In the genomic region with DNA sequence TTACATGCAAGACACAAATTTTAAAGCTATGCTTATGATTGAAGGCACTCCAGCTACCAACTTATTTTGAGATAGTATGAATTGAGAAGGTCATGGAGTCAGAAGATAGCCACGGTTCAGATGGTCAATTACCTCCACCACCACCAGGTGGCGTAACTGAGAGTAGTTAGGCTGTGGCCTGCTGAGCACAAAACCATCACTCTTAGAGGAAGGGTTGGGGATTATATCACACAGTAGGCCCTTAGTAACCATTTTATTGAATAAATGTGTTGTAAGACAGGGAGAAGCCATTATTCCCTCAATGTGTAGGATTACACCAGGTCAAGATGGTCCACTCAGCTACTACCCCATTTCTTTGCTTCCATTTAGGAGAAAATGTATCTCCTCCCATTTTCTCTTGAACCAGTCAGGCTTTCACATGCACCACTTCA, we compare ENCODE assay signal across 9 cellular contexts. TPM values are rescaled to one million over a fixed set of nuclear protein-coding genes. Genes with fewer than 3 reads are reported as not detected.
DNase-seq lines count a peak whose midpoint lies in the region; ATAC-seq, FAIRE-seq and TF ChIP-seq lines count a peak whose summit lies in the region.
"Had no signal": no experiment of that assay in that cellular context is flagged by ENCODE, and none has a peak within 500 bp of the region (broad histone marks: within the 10 kb centered on the region; RNA-seq: fewer than 3 reads in every experiment).

No MANE protein-coding gene starts in this region.

- H3K4me3 ChIP-seq in pancreas (no peak overlapping the region), upper lobe of left lung (no peak overlapping the region)

- H3K36me3 ChIP-seq in pancreas: no peaks in the 10 kb centered on the region
- peaks cover 0 to 17% (median 0%) of the 10 kb centered on the region in 4 donors for H3K36me3 ChIP-seq in upper lobe of left lung

- DNase-seq in CD1c-positive myeloid dendritic cell (ENCODE audit: extremely low spot score) (peak; percentile 73), OCI-M1 (lab: John Stamatoyannopoulos, UW) (peak; percentile 86), fibroblast of the conjunctiva (ENCODE audit: low read depth) (peak; percentile 30), pancreas (peak; percentile 16 to 84 (median 56)), upper lobe of left lung (peak in 1 of 2 donors; percentile 67)
- peak; percentile 71 for DNase-seq in activated T-cell treated with anti-CD3 and anti-CD28 coated beads, Interleukin-2, amount 50 U/mL, for 1 hour

- TF ChIP-seq CTCF in pancreas (IDR thresholded peaks at IDR 0.05) (peak; percentile 66 to 83 (median 74)), upper lobe of left lung (IDR thresholded peaks at IDR 0.05) (peak; percentile 57 to 80 (median 74))

- H3K4me1 ChIP-seq in pancreas (no peaks in the 10 kb centered on the region), upper lobe of left lung (no peaks in the 10 kb centered on the region)

- H3K27ac ChIP-seq in pancreas: no peak overlapping the region
- H3K27ac ChIP-seq in upper lobe of left lung: no peak overlapping the region

- intact Hi-C loops in pancreas (cut with DNase I): loop anchor here in 1 of 3 donors (10.0 kb wide), 1 partner anchor 147 kb away; no protein-coding TSS in a partner anchor

- H3K9me3 ChIP-seq in pancreas (no peaks in the 10 kb centered on the region), upper lobe of left lung (no peaks in the 10 kb centered on the region)

- ATAC-seq in GM19043 (IDR thresholded peaks at IDR 0.05; ENCODE audit: low read depth, unreplicated experiment) (peak; percentile 90), HG03460 (IDR thresholded peaks at IDR 0.05; ENCODE audit: unreplicated experiment) (peak; percentile 77), pancreas (peak; percentile 72 to 89 (median 86)), upper lobe of left lung (ENCODE audit: low FRiP score in 2 of 2) (peak; percentile 77 to 82)

- peak; percentile 60 for FAIRE-seq in pancreas (lab: Jason Lieb, UNC)

- 11 to 21% methylated on average over 2 of the region's 2 CpGs for WGBS in pancreas, 2 donors
- WGBS in upper lobe of left lung, 2 donors: 18 to 19% methylated on average over 2 of the region's 2 CpGs

- H3K27me3 ChIP-seq in pancreas (no peaks in the 10 kb centered on the region), upper lobe of left lung (no peaks in the 10 kb centered on the region)

- TF ChIP-seq EP300 in upper lobe of left lung (IDR thresholded peaks at IDR 0.05): no peak

- TF ChIP-seq POLR2A in upper lobe of left lung (IDR thresholded peaks at IDR 0.05): no peak

RNA-seq across cellular contexts. Expression of a gene that starts 18.8 kb away (rescaled TPM):
- total RNA-seq in pancreas (1 to 10 TPM in 1 of 6 donors, under 1 TPM in 5; 0.19 to 1.1 (median 0.47) TPM), upper lobe of left lung (1 to 10 TPM in 3 of 6 donors, under 1 TPM in 2, not detected in 1; 0.40 to 3.1 (median 1.3) TPM)
- polyA plus RNA-seq in pancreas: 1 to 10 TPM in 1 of 2 donors, under 1 TPM in 1; 0.87 to 2.7 TPM
- total RNA-seq: T-helper 1 cell treated with Interleukin-12 subunit alpha and Interleukin-12 subunit beta and Interleukin-4 antibody, amounts not matched to agents 30 ng/mL and 1 ng/mL, for 36 hours had no signal

RNA-seq across cellular contexts. Expression of a gene that starts 45.4 kb away (rescaled TPM):
- total RNA-seq in pancreas (10 to 100 TPM in 3 of 6 donors, 1 to 10 TPM in 3; 5.5 to 17.2 (median 8.6) TPM), upper lobe of left lung (10 to 100 TPM; 14.7 to 21.7 (median 18.4) TPM)
- 10 to 100 TPM; 30.4 to 35.9 TPM for polyA plus RNA-seq in pancreas

RNA-seq across cellular contexts. Expression of a gene that starts 49.0 kb away (rescaled TPM):
- 1 to 10 TPM; 2.7 to 5.8 (median 4.0) TPM for total RNA-seq in pancreas
- 1 to 10 TPM; 5.5 to 9.2 TPM for polyA plus RNA-seq in pancreas
- 10 to 100 TPM in 2 of 6 donors, 1 to 10 TPM in 4; 5.8 to 20.8 (median 7.2) TPM for total RNA-seq in upper lobe of left lung

RNA-seq across cellular contexts. Expression of a gene that starts 55.9 kb away (rescaled TPM):
- total RNA-seq in pancreas (10 to 100 TPM; 17.0 to 25.1 (median 21.1) TPM), upper lobe of left lung (10 to 100 TPM; 27.3 to 69.5 (median 46.2) TPM)
- polyA plus RNA-seq in pancreas: 10 to 100 TPM; 23.0 to 30.0 TPM
